Comparison of ENCODE assay signal across 1 cellular context in genomic region chr19:16825312-16826168, GRCh38.
TF ChIP-seq lines count a peak whose summit lies in the region.

No MANE protein-coding gene starts in this region.

TF ChIP-seq in HEK293, 187 proteins besides CTCF, POLR2A, EP300 and RAD21 (continued from another document):
- TF ChIP-seq ZNF692 (tag by site-specific recombination; IDR thresholded peaks at IDR 0.05): 0 out of 2 replicates have a peak, but pooled peaks have one; percentile 19
- TF ChIP-seq ZFHX2 (tag by site-specific recombination; conservative IDR thresholded peaks at IDR 0.05): 0 out of 2 replicates have a peak, but pooled peaks have one; percentile 38
- no peak for TF ChIP-seq ZBTB8A (tag by site-specific recombination; IDR thresholded peaks at IDR 0.05)
- TF ChIP-seq ZBTB17 (tag by site-specific recombination; IDR thresholded peaks at IDR 0.05): peak; percentile 94
- no peak for TF ChIP-seq ZNF2 (tag by site-specific recombination; IDR thresholded peaks at IDR 0.05)
- TF ChIP-seq ZNF600 (tag by site-specific recombination; IDR thresholded peaks at IDR 0.05): peak; percentile 84
- peak; percentile 59; the same call in 1 of the 2 replicates for TF ChIP-seq SCRT1 (tag by site-specific recombination; IDR thresholded peaks at IDR 0.05; ENCODE audit: borderline replicate concordance)
- TF ChIP-seq ZNF341 (tag by site-specific recombination; IDR thresholded peaks at IDR 0.05; ENCODE audit: low read depth): peak; percentile 64
- no peak for TF ChIP-seq ZNF433 (tag by site-specific recombination; IDR thresholded peaks at IDR 0.05; ENCODE audit: low read depth)
- TF ChIP-seq HIC1 (tag by site-specific recombination; IDR thresholded peaks at IDR 0.05): no peak
- peak; percentile 86 for TF ChIP-seq PRDM10 (tag by site-specific recombination; IDR thresholded peaks at IDR 0.05)
- 0 out of 2 replicates have a peak, but pooled peaks have one; percentile 36 for TF ChIP-seq YY2 (tag by site-specific recombination; IDR thresholded peaks at IDR 0.05)
- peak; percentile 31 for TF ChIP-seq ZFP69B (tag by site-specific recombination; IDR thresholded peaks at IDR 0.05)
- TF ChIP-seq ZSCAN30 (tag by site-specific recombination; IDR thresholded peaks at IDR 0.05): no peak
